Comparison of ENCODE assay signal across 8 cellular contexts in genomic region chr17:43020789-43021738, GRCh38. TPM values are rescaled to one million over a fixed set of nuclear protein-coding genes. Genes with fewer than 3 reads are reported as not detected.
DNase-seq lines count a peak whose midpoint lies in the region; ATAC-seq, FAIRE-seq and TF ChIP-seq lines count a peak whose summit lies in the region.

No MANE protein-coding gene starts in this region.

- peak overlapping the region; percentile 77 for H3K4me3 Mint-ChIP-seq in activated CD4-positive, alpha-beta memory T cell treated with anti-CD3 and anti-CD28 coated beads, Interleukin-2, amount 10 ng/mL, durations not matched to agents 7 days and 5 days

- no peak for ATAC-seq in GM21367 (IDR thresholded peaks at IDR 0.05; ENCODE audit: unreplicated experiment)

- intact Hi-C loops in esophagus muscularis mucosa (cut with DNase I), result loop anchor here (5.0 kb wide), 1 partner anchor 146 kb away; no protein-coding TSS in a partner anchor

- H3K27me3 Mint-ChIP-seq in activated CD4-positive, alpha-beta memory T cell treated with anti-CD3 and anti-CD28 coated beads, Interleukin-2, amount 10 ng/mL, durations not matched to agents 7 days and 5 days, result peaks cover 16% of the 10 kb centered on the region

- peaks cover 44 to 70% (median 65%) of the 10 kb centered on the region in 4 donors for H3K4me1 ChIP-seq in esophagus muscularis mucosa

- H3K27ac Mint-ChIP-seq in activated CD4-positive, alpha-beta memory T cell treated with anti-CD3 and anti-CD28 coated beads, Interleukin-2, amount 10 ng/mL, durations not matched to agents 7 days and 5 days, result no peak overlapping the region

- POLR2A ChIA-PET in activated CD4-positive, alpha-beta memory T cell treated with anti-CD3 and anti-CD28 coated beads, Interleukin-2, amount 10 ng/mL, durations not matched to agents 7 days and 5 days (lab: Charles Lee), result interaction anchor here (1.0 to 3.0 kb wide), 5 partner anchors 15 to 295 kb away, joined by 3 to 22 read pairs (median 3); partner anchors contain the start of genes IFI35 and RPL27

- H3K4me3 ChIP-seq in esophagus muscularis mucosa, result peak overlapping the region; percentile 86 to 97 (median 94)

- peaks cover 6 to 25% (median 24%) of the 10 kb centered on the region in 4 donors for H3K36me3 ChIP-seq in esophagus muscularis mucosa

- DNase-seq in activated CD8-positive, alpha-beta memory T cell treated with anti-CD3 and anti-CD28 coated beads for 24 hours, result peak; percentile 73
- DNase-seq in activated CD8-positive, alpha-beta memory T cell treated with anti-CD3 and anti-CD28 coated beads, Interleukin-2, amount 50 U/mL, for 48 hours, result no peak
- DNase-seq in NCI-H1105 treated with DMSO at 0.1 percent for 48 hours (lab: John Stamatoyannopoulos, UW) (peak; percentile 47), esophagus muscularis mucosa (ENCODE audit: extremely low spot score) (peak; percentile 96), mucosa of gallbladder (ENCODE audit: low spot score) (peak; percentile 62), urothelium cell line (ENCODE audit: low spot score) (peak; percentile 84)
- DNase-seq in activated CD4-positive, alpha-beta memory T cell treated with anti-CD3 and anti-CD28 coated beads, Interleukin-2, amount 10 ng/mL, durations not matched to agents 7 days and 5 days, result no peak

- no peaks in the 10 kb centered on the region for H3K9me3 Mint-ChIP-seq in activated CD4-positive, alpha-beta memory T cell treated with anti-CD3 and anti-CD28 coated beads, Interleukin-2, amount 10 ng/mL, durations not matched to agents 7 days and 5 days

- H3K36me3 Mint-ChIP-seq in activated CD4-positive, alpha-beta memory T cell treated with anti-CD3 and anti-CD28 coated beads, Interleukin-2, amount 10 ng/mL, durations not matched to agents 7 days and 5 days (ENCODE audit: low read depth), result peaks cover 2% of the 10 kb centered on the region

- H3K9me3 ChIP-seq in esophagus muscularis mucosa, result no peaks in the 10 kb centered on the region

- CTCF ChIA-PET in activated CD4-positive, alpha-beta memory T cell treated with anti-CD3 and anti-CD28 coated beads, Interleukin-2, amount 10 ng/mL, durations not matched to agents 7 days and 5 days (lab: Charles Lee), result interaction anchor here (1.7 kb wide), 1 partner anchor 14 kb away, joined by 3 read pairs; the partner anchor contains the start of gene IFI35

- no peak for TF ChIP-seq POLR2A in esophagus muscularis mucosa (IDR thresholded peaks at IDR 0.05; ENCODE audit: low read depth)

- peak overlapping the region; percentile 85 to 93 (median 88) for H3K27ac ChIP-seq in esophagus muscularis mucosa (replicated peaks in 1 of 4)

- WGBS in esophagus muscularis mucosa, result 25% methylated on average over 24 of the region's 40 CpGs

- peaks cover 40% of the 10 kb centered on the region for H3K4me1 Mint-ChIP-seq in activated CD4-positive, alpha-beta memory T cell treated with anti-CD3 and anti-CD28 coated beads, Interleukin-2, amount 10 ng/mL, durations not matched to agents 7 days and 5 days

- TF ChIP-seq EP300 in esophagus muscularis mucosa (IDR thresholded peaks at IDR 0.05), result no peak

- no peaks in the 10 kb centered on the region for H3K27me3 ChIP-seq in esophagus muscularis mucosa

- no peak for TF ChIP-seq CTCF in esophagus muscularis mucosa (IDR thresholded peaks at IDR 0.05)

- FAIRE-seq in urothelium cell line (lab: Jason Lieb, UNC), result peak; percentile 86

RNA-seq across cellular contexts. Expression of gene VAT1, which starts 1.1 kb away (rescaled TPM):
- 10 to 100 TPM; 15.0 to 16.6 TPM for total RNA-seq in activated CD4-positive, alpha-beta memory T cell treated with anti-CD3 and anti-CD28 coated beads, Interleukin-2, amount 10 ng/mL, durations not matched to agents 7 days and 5 days
- total RNA-seq in esophagus muscularis mucosa, result 100 to 1,000 TPM; 106 to 190 (median 139) TPM
- total RNA-seq in mucosa of gallbladder, result 122 TPM

RNA-seq across cellular contexts. Expression of gene RND2, which starts 4.0 kb away (rescaled TPM):
- total RNA-seq in activated CD4-positive, alpha-beta memory T cell treated with anti-CD3 and anti-CD28 coated beads, Interleukin-2, amount 10 ng/mL, durations not matched to agents 7 days and 5 days, result not detected
- total RNA-seq in esophagus muscularis mucosa (1 to 10 TPM; 2.7 to 3.2 (median 2.8) TPM), mucosa of gallbladder (2.8 TPM)

RNA-seq across cellular contexts. Expression of gene IFI35, which starts 14.5 kb away (rescaled TPM):
- total RNA-seq in activated CD4-positive, alpha-beta memory T cell treated with anti-CD3 and anti-CD28 coated beads, Interleukin-2, amount 10 ng/mL, durations not matched to agents 7 days and 5 days, result 100 to 1,000 TPM; 149 to 154 TPM
- total RNA-seq in esophagus muscularis mucosa, result 10 to 100 TPM; 21.2 to 36.1 (median 28.8) TPM
- 27.0 TPM for total RNA-seq in mucosa of gallbladder

RNA-seq across cellular contexts. Expression of gene RPL27, which starts 22.8 kb away (rescaled TPM):
- 100 to 1,000 TPM; 880 to 892 TPM for total RNA-seq in activated CD4-positive, alpha-beta memory T cell treated with anti-CD3 and anti-CD28 coated beads, Interleukin-2, amount 10 ng/mL, durations not matched to agents 7 days and 5 days
- total RNA-seq in esophagus muscularis mucosa (1,000 to 10,000 TPM; 1,126 to 2,755 (median 1,417) TPM), mucosa of gallbladder (611 TPM)

RNA-seq across cellular contexts. Expression of gene RUNDC1, which starts 40.7 kb away (rescaled TPM):
- total RNA-seq in activated CD4-positive, alpha-beta memory T cell treated with anti-CD3 and anti-CD28 coated beads, Interleukin-2, amount 10 ng/mL, durations not matched to agents 7 days and 5 days, result 10 to 100 TPM; 17.1 to 17.3 TPM
- total RNA-seq in esophagus muscularis mucosa, result 10 to 100 TPM; 13.3 to 19.1 (median 16.5) TPM
- 26.0 TPM for total RNA-seq in mucosa of gallbladder

Comparison
In these comparisons a context has a peak if more than half of its experiments do, and no peak if none do; other contexts are left out.
1. DNase-seq: peak in activated CD8-positive, alpha-beta memory T cell treated with anti-CD3 and anti-CD28 coated beads for 24 hours (single experiment), NCI-H1105 treated with DMSO at 0.1 percent for 48 hours (single experiment), esophagus muscularis mucosa (single experiment), mucosa of gallbladder (single experiment) and urothelium cell line (single experiment); none in activated CD8-positive, alpha-beta memory T cell treated with anti-CD3 and anti-CD28 coated beads, Interleukin-2, amount 50 U/mL, for 48 hours (single experiment) and activated CD4-positive, alpha-beta memory T cell treated with anti-CD3 and anti-CD28 coated beads, Interleukin-2, amount 10 ng/mL, durations not matched to agents 7 days and 5 days (single experiment).